Comparison of ENCODE assay signal across 12 cellular contexts in genomic region chr11:95049122-95049521, GRCh38. TPM values are rescaled to one million over a fixed set of nuclear protein-coding genes. Genes with fewer than 3 reads are reported as not detected.
A peak's percentile ranks its signal among the peaks of the same experiment; 100 is the strongest.
DNase-seq lines count a peak whose midpoint lies in the region; FAIRE-seq and TF ChIP-seq lines count a peak whose summit lies in the region.
"Not testable (repeated sequence)": the region's sequence is repeated elsewhere in the genome, so short reads cannot be mapped to it uniquely, and the experiment has no call there.
"Had no signal": no experiment of that assay in that cellular context is flagged by ENCODE, and none has a peak within 500 bp of the region (broad histone marks: within the 10 kb centered on the region; RNA-seq: fewer than 3 reads in every experiment).

KDM4F (plus strand) TSS chr11:95049422.

- peak within 1 kb of the TSS; percentile 5 for H3K4me3 Mint-ChIP-seq in Caco-2 (ENCODE audit: unreplicated experiment)
- H3K4me3 Mint-ChIP-seq in astrocyte (ENCODE audit: unreplicated experiment), result not testable (repeated sequence)

- FAIRE-seq in GM12892 (lab: Jason Lieb, UNC), result peak; percentile 61
- peak; percentile 82 for FAIRE-seq in astrocyte (lab: Jason Lieb, UNC)
- FAIRE-seq in bronchial epithelial cell (lab: Jason Lieb, UNC), result peak; percentile 98

- not testable (repeated sequence) for H3K9me3 Mint-ChIP-seq in Caco-2 (ENCODE audit: unreplicated experiment); astrocyte (ENCODE audit: unreplicated experiment)

- H3K4me3 ChIP-seq in Caco-2 (ENCODE audit: low read depth, low read length); astrocyte (ENCODE audit: insufficient read depth, low read depth, low read length); bronchial epithelial cell (ENCODE audit: low read depth, low read length); esophagus muscularis mucosa: not testable (repeated sequence)

- BruUV-seq in Caco-2 (replicated peaks; lab: Mats Ljungman, UMichigan), result not testable (repeated sequence)

- 100% methylated on average over 2 of the region's 3 CpGs for WGBS in esophagus muscularis mucosa

- not testable (repeated sequence) for H3K79me2 ChIP-seq in astrocyte (ENCODE audit: insufficient read depth, low read length)

- DNase-seq in Caco-2; GM12892 (ENCODE audit: insufficient read length); astrocyte (ENCODE audit: low read depth); bronchial epithelial cell (ENCODE audit: low read depth): not testable (repeated sequence)
- peak; percentile 47 for DNase-seq in esophagus muscularis mucosa (ENCODE audit: extremely low spot score)

- H3K27me3 Mint-ChIP-seq in Caco-2 (ENCODE audit: insufficient read depth, unreplicated experiment), result not testable (repeated sequence)
- H3K27me3 Mint-ChIP-seq in astrocyte (ENCODE audit: low read depth, unreplicated experiment), result peaks cover 17% of the 10 kb centered on the region

- H3K4me2 ChIP-seq in astrocyte (ENCODE audit: low read length), result not testable (repeated sequence)

- intact Hi-C loops in Caco-2 (cut with micrococcal nuclease; ENCODE audit: unreplicated experiment); esophagus muscularis mucosa (cut with DNase I): not testable (repeated sequence)

- not testable (repeated sequence) for H2AFZ ChIP-seq in astrocyte (ENCODE audit: low read depth, low read length)

- not testable (repeated sequence) for TF ChIP-seq EP300 in esophagus muscularis mucosa (IDR thresholded peaks at IDR 0.05)

- H3K27ac ChIP-seq in astrocyte (ENCODE audit: low read depth, low read length); esophagus muscularis mucosa (replicated peaks in 1 of 4): not testable (repeated sequence)

- H3K9ac ChIP-seq in astrocyte (ENCODE audit: low read length), result not testable (repeated sequence)

- H3K36me3 Mint-ChIP-seq in Caco-2 (ENCODE audit: insufficient read depth, unreplicated experiment); astrocyte (ENCODE audit: low read depth, unreplicated experiment): not testable (repeated sequence)

- not testable (repeated sequence) for H3K4me1 ChIP-seq in Caco-2; astrocyte (ENCODE audit: insufficient read depth, low read length); esophagus muscularis mucosa

- not testable (repeated sequence) for TF ChIP-seq POLR2A in GM12892 (IDR thresholded peaks at IDR 0.05; ENCODE audit: low read depth, low read length); esophagus muscularis mucosa (IDR thresholded peaks at IDR 0.05; ENCODE audit: low read depth)

- POLR2A ChIA-PET in Caco-2 (lab: Charles Lee), result not testable (repeated sequence)

- not testable (repeated sequence) for H4K20me1 ChIP-seq in astrocyte (ENCODE audit: insufficient read depth, low read length)

- not testable (repeated sequence) for H3K36me3 ChIP-seq in Caco-2 (ENCODE audit: control insufficient read depth, insufficient read depth, low read length); astrocyte (ENCODE audit: insufficient read depth, low read length); bronchial epithelial cell (ENCODE audit: control insufficient read depth, insufficient read depth, low read length); esophagus muscularis mucosa

- H3K27me3 ChIP-seq in Caco-2 (replicated peaks; ENCODE audit: control insufficient read depth, insufficient read depth, low read length); bronchial epithelial cell (ENCODE audit: control insufficient read depth, insufficient read depth, low read length): not testable (repeated sequence)
- H3K27me3 ChIP-seq in astrocyte (ENCODE audit: insufficient read depth, low read length) (peaks cover 16% of the 10 kb centered on the region), esophagus muscularis mucosa (peaks cover 0 to 32% (median 1%) of the 10 kb centered on the region in 4 donors)

- H3K4me1 Mint-ChIP-seq in Caco-2 (ENCODE audit: low read depth, unreplicated experiment); astrocyte (ENCODE audit: low read depth, unreplicated experiment): not testable (repeated sequence)

- not testable (repeated sequence) for H3K9me3 ChIP-seq in Caco-2; astrocyte (ENCODE audit: insufficient read depth, low read depth, low read length); esophagus muscularis mucosa

- CTCF ChIA-PET in Caco-2 (lab: Charles Lee), result interaction anchor here (0.9 kb wide), 1 partner anchor 102 kb away, joined by 3 read pairs; no protein-coding TSS in a partner anchor

- not testable (repeated sequence) for H3K27ac Mint-ChIP-seq in Caco-2 (ENCODE audit: unreplicated experiment); astrocyte (ENCODE audit: unreplicated experiment)

- TF ChIP-seq CTCF in Caco-2 (IDR thresholded peaks at IDR 0.05; ENCODE audit: insufficient read depth in 1 of 2, low read depth in 1 of 2, low read length in 1 of 2, severe bottlenecking in 1 of 2, unreplicated experiment in 1 of 2); astrocyte (IDR thresholded peaks at IDR 0.05; ENCODE audit: insufficient read depth, low read depth, low read length); bronchial epithelial cell (IDR thresholded peaks at IDR 0.05; ENCODE audit: insufficient read depth, low read length, severe bottlenecking); esophagus muscularis mucosa (IDR thresholded peaks at IDR 0.05): not testable (repeated sequence)

RNA-seq across cellular contexts. Expression of gene KDM4F, which starts in this region (rescaled TPM):
- not detected in 2 replicates for total RNA-seq in Caco-2 (2022)
- polyA plus RNA-seq in GM12892 (2012; ENCODE audit: missing spikeins), result not detected
- not detected in 2 replicates for total RNA-seq in astrocyte
- total RNA-seq in bronchial epithelial cell, result not detected in 2 replicates
- not detected for total RNA-seq in esophagus muscularis mucosa
- total RNA-seq: A673; CD4-positive, alpha-beta T cell; CD8-positive, alpha-beta T cell; Daoy; G401; GM12878 had no signal
- polyA plus RNA-seq: AG04450, GM12878 had no signal

Comparison
In these comparisons a context has a peak if more than half of its experiments do, and no peak if none do; other contexts are left out.
1. Peak in DNase-seq in esophagus muscularis mucosa; RNA of the gene not detected or under 1 TPM.